33 cellular contexts compared by ENCODE assay signal in the genomic region with DNA sequence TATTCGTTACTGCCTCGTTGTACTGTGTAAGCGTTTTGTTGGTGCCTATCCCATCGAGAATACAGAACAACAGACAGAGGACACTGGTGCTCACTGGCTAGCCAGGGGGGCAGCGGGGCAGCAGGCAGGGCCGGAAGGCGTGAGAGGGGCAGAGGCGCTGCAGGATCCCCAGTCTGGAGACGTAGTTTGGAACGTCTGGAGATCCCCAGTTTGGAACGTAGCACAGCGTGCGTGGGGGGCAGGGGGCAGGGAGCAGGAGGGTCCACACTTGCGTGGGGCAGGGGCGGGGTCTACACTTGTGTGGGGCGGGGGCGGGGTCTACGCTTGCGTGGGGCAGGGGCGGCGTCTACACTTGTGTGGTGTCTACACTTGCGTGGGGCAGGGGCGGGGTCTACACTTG.
"Had no signal": no experiment of that assay in that cellular context is flagged by ENCODE, and none has a peak within 500 bp of the region (broad histone marks: within the 10 kb centered on the region; RNA-seq: fewer than 3 reads in every experiment).

No MANE protein-coding gene starts in this region.

- H3K4me1 Mint-ChIP-seq: activated CD4-positive, alpha-beta T cell treated with anti-CD3 and anti-CD28 coated beads for 36 hours; activated CD4-positive, alpha-beta T cell treated with anti-CD3 and anti-CD28 coated beads, Interleukin-2, amount 10 ng/mL, durations not matched to agents 24 days and 14 days; activated CD8-positive, alpha-beta memory T cell treated with anti-CD3 and anti-CD28 coated beads, Interleukin-2, amount 10 ng/mL, durations not matched to agents 7 days and 5 days; activated naive CD4-positive, alpha-beta T cell treated with anti-CD3 and anti-CD28 coated beads, Interleukin-2, amount 50 U/mL, for 24 hours; activated naive CD8-positive, alpha-beta T cell treated with anti-CD3 and anti-CD28 coated beads for 36 hours; activated naive CD8-positive, alpha-beta T cell treated with anti-CD3 and anti-CD28 coated beads, Interleukin-2, amount 50 U/mL, for 24 hours had no signal

- H3K36me3 Mint-ChIP-seq: activated CD4-positive, alpha-beta memory T cell treated with anti-CD3 and anti-CD28 coated beads for 36 hours; activated CD8-positive, alpha-beta memory T cell treated with anti-CD3 and anti-CD28 coated beads, Interleukin-2, amount 10 ng/mL, durations not matched to agents 7 days and 5 days; activated naive CD4-positive, alpha-beta T cell treated with anti-CD3 and anti-CD28 coated beads, Interleukin-2, amount 50 U/mL, for 24 hours; activated naive CD8-positive, alpha-beta T cell treated with anti-CD3 and anti-CD28 coated beads for 36 hours had no signal

- H3K4me1 ChIP-seq: adrenal gland, body of pancreas had no signal

- DNase-seq: activated CD4-positive, alpha-beta memory T cell treated with anti-CD3 and anti-CD28 coated beads for 36 hours; activated CD4-positive, alpha-beta T cell treated with anti-CD3 and anti-CD28 coated beads for 36 hours; activated CD4-positive, alpha-beta T cell treated with anti-CD3 and anti-CD28 coated beads, Interleukin-2, amount 10 ng/mL, durations not matched to agents 24 days and 14 days; activated CD4-positive, CD25-positive, alpha-beta regulatory T cell; activated CD4-positive, CD25-positive, alpha-beta regulatory T cell treated with anti-CD3 and anti-CD28 coated beads, Interleukin-2, amount 50 U/mL, for 72 hours; activated CD8-positive, alpha-beta memory T cell treated with anti-CD3 and anti-CD28 coated beads, Interleukin-2, amount 10 ng/mL, durations not matched to agents 7 days and 5 days; activated CD8-positive, alpha-beta memory T cell treated with anti-CD3 and anti-CD28 coated beads, Interleukin-2, amount 50 U/mL, for 4 hours; activated CD8-positive, alpha-beta T cell treated with anti-CD3 and anti-CD28 coated beads, Interleukin-2, amount 10 ng/mL, durations not matched to agents 7 days and 5 days; activated effector memory CD4-positive, alpha-beta T cell treated with anti-CD3 and anti-CD28 coated beads, Interleukin-2, amount 50 U/mL, for 16 hours; activated naive CD4-positive, alpha-beta T cell treated with anti-CD3 and anti-CD28 coated beads for 36 hours; activated naive CD8-positive, alpha-beta T cell treated with anti-CD3 and anti-CD28 coated beads for 36 hours; activated naive CD8-positive, alpha-beta T cell treated with anti-CD3 and anti-CD28 coated beads, Interleukin-2, amount 50 U/mL, for 24 hours; activated T-cell treated with anti-CD3 and anti-CD28 coated beads, Interleukin-2, amount 50 U/mL, for 1 hour; activated T-cell treated with anti-CD3 and anti-CD28 coated beads, Interleukin-2, amount 50 U/mL, for 48 hours; adrenal gland; amygdala; body of pancreas; caudate nucleus; cortex of kidney; dermis blood vessel endothelial cell; effector CD4-positive, alpha-beta T cell; effector memory CD8-positive, alpha-beta T cell; esophagus squamous epithelium; foreskin melanocyte; T-helper 2 cell had no signal

- H3K27me3 Mint-ChIP-seq: activated CD4-positive, alpha-beta memory T cell treated with anti-CD3 and anti-CD28 coated beads for 36 hours; activated CD4-positive, alpha-beta T cell treated with anti-CD3 and anti-CD28 coated beads, Interleukin-2, amount 10 ng/mL, durations not matched to agents 24 days and 14 days; activated CD8-positive, alpha-beta memory T cell treated with anti-CD3 and anti-CD28 coated beads, Interleukin-2, amount 10 ng/mL, durations not matched to agents 7 days and 5 days; activated naive CD4-positive, alpha-beta T cell treated with anti-CD3 and anti-CD28 coated beads, Interleukin-2, amount 50 U/mL, for 24 hours had no signal

- FAIRE-seq: colon, endometrium, endothelial cell of umbilical vein had no signal

- H3K9me3 ChIP-seq: adrenal gland, body of pancreas, esophagus squamous epithelium, gastroesophageal sphincter had no signal

- H3K27ac Mint-ChIP-seq: activated CD4-positive, alpha-beta memory T cell treated with anti-CD3 and anti-CD28 coated beads for 36 hours; activated CD4-positive, alpha-beta T cell treated with anti-CD3 and anti-CD28 coated beads for 36 hours; activated CD4-positive, alpha-beta T cell treated with anti-CD3 and anti-CD28 coated beads, Interleukin-2, amount 10 ng/mL, durations not matched to agents 24 days and 14 days; activated CD8-positive, alpha-beta memory T cell treated with anti-CD3 and anti-CD28 coated beads, Interleukin-2, amount 10 ng/mL, durations not matched to agents 7 days and 5 days; activated CD8-positive, alpha-beta T cell treated with anti-CD3 and anti-CD28 coated beads, Interleukin-2, amount 10 ng/mL, durations not matched to agents 7 days and 5 days; activated naive CD4-positive, alpha-beta T cell treated with anti-CD3 and anti-CD28 coated beads for 36 hours; activated naive CD4-positive, alpha-beta T cell treated with anti-CD3 and anti-CD28 coated beads, Interleukin-2, amount 50 U/mL, for 24 hours; activated naive CD8-positive, alpha-beta T cell treated with anti-CD3 and anti-CD28 coated beads for 36 hours; activated naive CD8-positive, alpha-beta T cell treated with anti-CD3 and anti-CD28 coated beads, Interleukin-2, amount 50 U/mL, for 24 hours; activated T-helper 1 cell treated with anti-CD3 and anti-CD28 coated beads, Interleukin-12 subunit alpha, Interleukin-12 subunit beta, Interleukin-2, Interleukin-4 antibody, amounts not matched to agents 30 ng/mL and 10 ng/mL and 1 ng/mL, durations not matched to agents 14 hours and 24 hours and 36 hours; activated T-helper 2 cell treated with anti-CD3 and anti-CD28 coated beads, Interferon-gamma antibody, Interleukin-2, Interleukin-4, amounts not matched to agents 10 μg/mL and 5 μg/mL and 100 μg/mL, durations not matched to agents 14 hours and 24 hours and 36 hours; effector memory CD8-positive, alpha-beta T cell had no signal

- H3K4me3 ChIP-seq: adrenal gland, body of pancreas, esophagus squamous epithelium, gastroesophageal sphincter had no signal

- H3K4me3 Mint-ChIP-seq: activated CD4-positive, alpha-beta memory T cell treated with anti-CD3 and anti-CD28 coated beads for 36 hours; activated CD4-positive, alpha-beta T cell treated with anti-CD3 and anti-CD28 coated beads for 36 hours; activated CD4-positive, alpha-beta T cell treated with anti-CD3 and anti-CD28 coated beads, Interleukin-2, amount 10 ng/mL, durations not matched to agents 24 days and 14 days; activated CD8-positive, alpha-beta memory T cell treated with anti-CD3 and anti-CD28 coated beads, Interleukin-2, amount 10 ng/mL, durations not matched to agents 7 days and 5 days; activated CD8-positive, alpha-beta T cell treated with anti-CD3 and anti-CD28 coated beads, Interleukin-2, amount 10 ng/mL, durations not matched to agents 7 days and 5 days; activated naive CD4-positive, alpha-beta T cell treated with anti-CD3 and anti-CD28 coated beads for 36 hours; activated naive CD4-positive, alpha-beta T cell treated with anti-CD3 and anti-CD28 coated beads, Interleukin-2, amount 50 U/mL, for 24 hours; activated naive CD8-positive, alpha-beta T cell treated with anti-CD3 and anti-CD28 coated beads for 36 hours; activated naive CD8-positive, alpha-beta T cell treated with anti-CD3 and anti-CD28 coated beads, Interleukin-2, amount 50 U/mL, for 24 hours; activated T-helper 1 cell treated with anti-CD3 and anti-CD28 coated beads, Interleukin-12 subunit alpha, Interleukin-12 subunit beta, Interleukin-2, Interleukin-4 antibody, amounts not matched to agents 30 ng/mL and 10 ng/mL and 1 ng/mL, durations not matched to agents 14 hours and 24 hours and 36 hours; effector memory CD8-positive, alpha-beta T cell had no signal

- H3K27ac ChIP-seq: adrenal gland, body of pancreas, epithelial cell of prostate, esophagus squamous epithelium, gastroesophageal sphincter had no signal

- H3K27me3 ChIP-seq: adrenal gland, body of pancreas had no signal

- H3K9me3 Mint-ChIP-seq: activated CD4-positive, alpha-beta memory T cell treated with anti-CD3 and anti-CD28 coated beads for 36 hours; activated CD4-positive, alpha-beta T cell treated with anti-CD3 and anti-CD28 coated beads, Interleukin-2, amount 10 ng/mL, durations not matched to agents 24 days and 14 days; activated naive CD4-positive, alpha-beta T cell treated with anti-CD3 and anti-CD28 coated beads for 36 hours; activated naive CD4-positive, alpha-beta T cell treated with anti-CD3 and anti-CD28 coated beads, Interleukin-2, amount 50 U/mL, for 24 hours; activated naive CD8-positive, alpha-beta T cell treated with anti-CD3 and anti-CD28 coated beads for 36 hours; activated naive CD8-positive, alpha-beta T cell treated with anti-CD3 and anti-CD28 coated beads, Interleukin-2, amount 50 U/mL, for 24 hours; activated T-helper 1 cell treated with anti-CD3 and anti-CD28 coated beads, Interleukin-12 subunit alpha, Interleukin-12 subunit beta, Interleukin-2, Interleukin-4 antibody, amounts not matched to agents 30 ng/mL and 10 ng/mL and 1 ng/mL, durations not matched to agents 14 hours and 24 hours and 36 hours; activated T-helper 2 cell treated with anti-CD3 and anti-CD28 coated beads, Interferon-gamma antibody, Interleukin-2, Interleukin-4, amounts not matched to agents 10 μg/mL and 5 μg/mL and 100 μg/mL, durations not matched to agents 14 hours and 24 hours and 36 hours had no signal

- H3K36me3 ChIP-seq: adrenal gland, esophagus squamous epithelium, gastroesophageal sphincter had no signal

- ATAC-seq: activated CD4-positive, alpha-beta T cell treated with anti-CD3 and anti-CD28 coated beads for 36 hours; activated CD8-positive, alpha-beta memory T cell treated with anti-CD3 and anti-CD28 coated beads, Interleukin-2, amount 10 ng/mL, durations not matched to agents 7 days and 5 days; activated CD8-positive, alpha-beta T cell treated with anti-CD3 and anti-CD28 coated beads, Interleukin-2, amount 10 ng/mL, durations not matched to agents 7 days and 5 days; activated naive CD8-positive, alpha-beta T cell treated with anti-CD3 and anti-CD28 coated beads, Interleukin-2, amount 50 U/mL, for 24 hours; body of pancreas; effector memory CD8-positive, alpha-beta T cell; gastroesophageal sphincter had no signal
